In genomic region chr2:72980535-72981217, GRCh38 we compare ENCODE assay signal across 1 cellular context.
TF ChIP-seq lines count a peak whose summit lies in the region.

No MANE protein-coding gene starts in this region.

TF ChIP-seq in IMR-90, 13 proteins besides CTCF, POLR2A, EP300 and RAD21:
- TF ChIP-seq RFX5 (IDR thresholded peaks at IDR 0.05; ENCODE audit: low read depth, low read length) (no peak), ELK1 (IDR thresholded peaks at IDR 0.05; ENCODE audit: borderline replicate concordance, low read depth, low read length) (no peak), MXI1 (IDR thresholded peaks at IDR 0.05; ENCODE audit: borderline replicate concordance, low read depth, low read length) (no peak)
